In the genomic region with DNA sequence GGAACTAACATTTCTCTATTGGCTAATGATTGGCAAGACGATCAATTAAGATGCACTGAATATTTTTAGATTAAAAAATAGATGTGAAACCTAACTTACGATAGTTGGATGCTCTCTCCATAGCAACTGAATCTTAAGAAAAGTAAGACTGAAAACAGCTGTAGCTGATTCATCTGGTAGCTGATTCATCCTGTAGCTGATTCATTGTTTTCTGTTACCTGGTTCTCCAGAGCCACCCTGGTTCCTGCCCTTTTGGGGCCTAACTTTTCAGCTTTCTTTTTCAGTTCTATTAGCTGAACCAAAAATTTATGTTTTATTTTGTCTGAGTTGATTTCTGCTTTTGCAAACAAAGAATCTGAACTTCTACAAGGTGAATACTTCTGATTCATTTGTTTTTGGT, we compare ENCODE assay signal across 1 cellular context.
A peak's percentile ranks its signal among the peaks of the same experiment; 100 is the strongest.
TF ChIP-seq lines count a peak whose summit lies in the region.

No MANE protein-coding gene starts in this region.

TF ChIP-seq in GM12878, 131 proteins besides CTCF, POLR2A, EP300 and RAD21:
- TF ChIP-seq FOXM1 (IDR thresholded peaks at IDR 0.05; ENCODE audit: low read depth, low read length), result peak; percentile 32; the same call in 1 of the 2 replicates
- TF ChIP-seq, protein P1, sequence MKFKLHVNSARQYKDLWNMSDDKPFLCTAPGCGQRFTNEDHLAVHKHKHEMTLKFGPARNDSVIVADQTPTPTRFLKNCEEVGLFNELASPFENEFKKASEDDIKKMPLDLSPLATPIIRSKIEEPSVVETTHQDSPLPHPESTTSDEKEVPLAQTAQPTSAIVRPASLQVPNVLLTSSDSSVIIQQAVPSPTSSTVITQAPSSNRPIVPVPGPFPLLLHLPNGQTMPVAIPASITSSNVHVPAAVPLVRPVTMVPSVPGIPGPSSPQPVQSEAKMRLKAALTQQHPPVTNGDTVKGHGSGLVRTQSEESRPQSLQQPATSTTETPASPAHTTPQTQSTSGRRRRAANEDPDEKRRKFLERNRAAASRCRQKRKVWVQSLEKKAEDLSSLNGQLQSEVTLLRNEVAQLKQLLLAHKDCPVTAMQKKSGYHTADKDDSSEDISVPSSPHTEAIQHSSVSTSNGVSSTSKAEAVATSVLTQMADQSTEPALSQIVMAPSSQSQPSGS (IDR thresholded peaks at IDR 0.05; ENCODE audit: low read length), result peak; percentile 35; the same call in 1 of the 2 replicates
- TF ChIP-seq JUNB (IDR thresholded peaks at IDR 0.05), result peak; percentile 80
- TF ChIP-seq MTA2 (IDR thresholded peaks at IDR 0.05; ENCODE audit: low read depth), result no peak
- peak; percentile 15; the same call in 1 of the 2 replicates for TF ChIP-seq NFIC (IDR thresholded peaks at IDR 0.05; ENCODE audit: low read depth, low read length)
- TF ChIP-seq CREB1 (IDR thresholded peaks at IDR 0.05; ENCODE audit: low read depth), result no peak
- 0 out of 2 replicates have a peak, but pooled peaks have one; percentile 21 for TF ChIP-seq CREM (IDR thresholded peaks at IDR 0.05; ENCODE audit: low read depth)
